1 cellular context compared by ENCODE assay signal in the genomic region with DNA sequence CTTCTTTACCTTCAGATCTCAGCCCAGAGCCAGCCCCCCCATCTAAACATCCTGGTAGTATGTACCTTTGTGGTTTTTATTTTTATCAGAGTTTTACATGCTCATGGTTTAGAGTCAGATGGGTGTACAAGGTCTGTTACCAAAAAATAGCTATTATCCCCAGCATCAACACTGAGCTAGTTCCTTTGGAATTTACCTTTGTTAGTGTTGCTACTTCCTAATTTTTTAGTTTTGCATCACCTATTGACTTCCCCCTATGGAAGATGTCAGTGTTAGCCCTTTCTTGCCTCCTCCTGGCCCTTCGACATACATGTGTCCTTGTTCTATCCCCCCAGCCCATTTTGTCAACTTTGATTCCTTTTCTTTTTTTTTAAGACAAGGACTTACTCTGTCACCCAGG.
TF ChIP-seq lines count a peak whose summit lies in the region.

No MANE protein-coding gene starts in this region.

TF ChIP-seq in liver, 16 proteins besides CTCF, POLR2A, EP300 and RAD21:
- no peak for TF ChIP-seq REST (IDR thresholded peaks at IDR 0.05)
- TF ChIP-seq GABPA (IDR thresholded peaks at IDR 0.05 in 1 of 2, conservative IDR thresholded peaks at IDR 0.05 in 1 of 2), result no peak
- no peak for TF ChIP-seq RXRA (IDR thresholded peaks at IDR 0.05)
- TF ChIP-seq EGR1 (IDR thresholded peaks at IDR 0.05; ENCODE audit: low read depth in 2 of 2), result no peak
- TF ChIP-seq YY1 (IDR thresholded peaks at IDR 0.05), result no peak
- TF ChIP-seq HNF4G (IDR thresholded peaks at IDR 0.05), result no peak
- TF ChIP-seq JUND (IDR thresholded peaks at IDR 0.05), result no peak
- TF ChIP-seq SP1 (IDR thresholded peaks at IDR 0.05), result no peak
- no peak for TF ChIP-seq HNF4A (conservative IDR thresholded peaks at IDR 0.05)
- no peak for TF ChIP-seq TAF1 (conservative IDR thresholded peaks at IDR 0.05)
- no peak for TF ChIP-seq FOXA1 (IDR thresholded peaks at IDR 0.05)
- TF ChIP-seq NR2F2 (IDR thresholded peaks at IDR 0.05), result no peak
- no peak for TF ChIP-seq MAX (IDR thresholded peaks at IDR 0.05)
- no peak for TF ChIP-seq ZBTB33 (IDR thresholded peaks at IDR 0.05)
